In the genomic region with DNA sequence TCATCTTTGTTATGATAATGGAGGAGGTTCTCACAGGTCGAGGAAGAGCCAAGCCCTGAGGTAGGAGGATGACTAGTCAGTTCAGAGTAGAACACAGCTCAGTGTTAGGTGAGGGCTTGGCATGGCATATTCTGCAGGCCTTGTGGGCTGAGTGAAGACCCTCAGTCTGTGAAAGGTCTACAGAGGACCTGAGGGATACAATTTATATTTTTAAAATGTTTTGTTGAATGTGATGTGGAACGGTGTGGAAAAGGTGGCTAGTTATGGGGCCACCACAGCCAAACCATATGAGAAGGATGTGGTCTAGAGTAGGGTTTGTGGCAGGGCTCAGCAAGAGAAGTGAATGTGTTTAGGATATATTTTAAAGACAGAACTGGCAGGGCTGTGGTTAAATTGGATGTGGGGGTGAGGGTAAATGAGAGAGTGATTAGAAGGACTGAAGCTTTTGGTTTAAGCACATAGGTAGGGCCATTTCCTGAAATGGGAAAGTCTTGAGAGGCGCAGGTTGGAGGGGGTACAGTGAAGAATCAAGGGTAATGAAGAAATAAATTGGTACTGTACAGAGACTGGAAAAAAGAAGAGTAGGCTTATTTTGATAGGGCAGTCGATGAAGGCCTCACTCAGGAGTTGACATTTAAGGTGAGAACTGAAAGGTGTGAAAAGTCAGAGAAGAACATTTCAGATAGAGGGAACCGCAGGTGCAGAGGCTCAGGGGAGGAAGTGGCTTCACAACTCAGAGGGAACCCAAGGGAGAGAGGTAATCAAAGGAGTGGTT, we compare ENCODE assay signal across 1 cellular context.
TF ChIP-seq lines count a peak whose summit lies in the region.

No MANE protein-coding gene starts in this region.

TF ChIP-seq in GM12878, 131 proteins besides CTCF, POLR2A, EP300 and RAD21 (continued from another document):
- TF ChIP-seq ATF7 (IDR thresholded peaks at IDR 0.05; ENCODE audit: low read depth), result 0 out of 2 replicates have a peak, but pooled peaks have one; percentile 25
- TF ChIP-seq, protein P1, sequence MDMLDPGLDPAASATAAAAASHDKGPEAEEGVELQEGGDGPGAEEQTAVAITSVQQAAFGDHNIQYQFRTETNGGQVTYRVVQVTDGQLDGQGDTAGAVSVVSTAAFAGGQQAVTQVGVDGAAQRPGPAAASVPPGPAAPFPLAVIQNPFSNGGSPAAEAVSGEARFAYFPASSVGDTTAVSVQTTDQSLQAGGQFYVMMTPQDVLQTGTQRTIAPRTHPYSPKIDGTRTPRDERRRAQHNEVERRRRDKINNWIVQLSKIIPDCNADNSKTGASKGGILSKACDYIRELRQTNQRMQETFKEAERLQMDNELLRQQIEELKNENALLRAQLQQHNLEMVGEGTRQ (IDR thresholded peaks at IDR 0.05; ENCODE audit: borderline replicate concordance, low read depth, low read length), result no peak
- 0 out of 2 replicates have a peak, but pooled peaks have one; percentile 32 for TF ChIP-seq DPF2 (IDR thresholded peaks at IDR 0.05)
- peak; percentile 63; the same call in 1 of the 2 replicates for TF ChIP-seq IKZF1 (conservative IDR thresholded peaks at IDR 0.05)
- TF ChIP-seq TAF1 (IDR thresholded peaks at IDR 0.05; ENCODE audit: borderline replicate concordance, low read depth, low read length), result no peak
- TF ChIP-seq MTA3 (IDR thresholded peaks at IDR 0.05; ENCODE audit: borderline replicate concordance, low read length), result no peak
- 0 out of 2 replicates have a peak, but pooled peaks have one; percentile 16 for TF ChIP-seq TCF12 (IDR thresholded peaks at IDR 0.05; ENCODE audit: low read depth, low read length)
- TF ChIP-seq NR2F1 (conservative IDR thresholded peaks at IDR 0.05), result 0 out of 2 replicates have a peak, but pooled peaks have one; percentile 38
- no peak for TF ChIP-seq MAX (IDR thresholded peaks at IDR 0.05; ENCODE audit: low read depth, low read length)
- TF ChIP-seq SPI1 (IDR thresholded peaks at IDR 0.05; ENCODE audit: borderline replicate concordance, insufficient read depth, low read depth, low read length), result peak; percentile 58; the same call in 1 of the 2 replicates
- peak; percentile 89 for TF ChIP-seq RUNX3 (IDR thresholded peaks at IDR 0.05; ENCODE audit: low read length)
TF ChIP-seq in GM12878: peak in this region for 16.
